Comparison of ENCODE assay signal across 1 cellular context in the genomic region with DNA sequence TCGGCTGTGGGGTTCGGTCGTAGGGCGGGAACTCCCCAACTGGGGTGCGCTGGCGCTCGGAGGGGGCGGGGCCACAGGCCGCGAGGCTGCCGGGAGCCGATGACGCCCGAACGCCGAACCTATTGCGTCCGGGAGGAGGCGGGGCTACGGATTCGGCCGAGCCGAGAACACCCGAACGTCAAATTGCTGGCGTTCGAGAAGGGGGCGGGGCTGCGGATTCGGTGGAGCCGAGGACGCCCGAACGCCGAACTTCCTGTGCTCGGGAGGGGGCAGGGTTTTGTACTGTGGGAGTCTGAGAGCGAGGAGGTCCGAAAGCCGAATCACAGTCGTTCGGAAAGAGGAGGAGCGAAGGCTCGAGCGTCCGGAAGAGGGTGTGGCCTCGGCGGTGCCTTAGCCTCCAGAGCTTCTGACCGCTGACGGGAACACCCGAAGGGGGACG.
TF ChIP-seq lines count a peak whose summit lies in the region.

No MANE protein-coding gene starts in this region.

TF ChIP-seq in H1, 55 proteins besides CTCF, POLR2A, EP300 and RAD21:
- peak; percentile 4; the same call in 1 of the 2 replicates for TF ChIP-seq SP1 (IDR thresholded peaks at IDR 0.05; ENCODE audit: low read depth, low read length)
- TF ChIP-seq, protein P1, sequence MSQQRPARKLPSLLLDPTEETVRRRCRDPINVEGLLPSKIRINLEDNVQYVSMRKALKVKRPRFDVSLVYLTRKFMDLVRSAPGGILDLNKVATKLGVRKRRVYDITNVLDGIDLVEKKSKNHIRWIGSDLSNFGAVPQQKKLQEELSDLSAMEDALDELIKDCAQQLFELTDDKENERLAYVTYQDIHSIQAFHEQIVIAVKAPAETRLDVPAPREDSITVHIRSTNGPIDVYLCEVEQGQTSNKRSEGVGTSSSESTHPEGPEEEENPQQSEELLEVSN (IDR thresholded peaks at IDR 0.05), result 0 out of 2 replicates have a peak, but pooled peaks have one; percentile 4
- TF ChIP-seq SIRT6 (IDR thresholded peaks at IDR 0.05; ENCODE audit: low read length), result no peak
- peak; percentile 8; the same call in 1 of the 2 replicates for TF ChIP-seq SP4 (IDR thresholded peaks at IDR 0.05; ENCODE audit: low read length)
